ENCODE assay signal across 1 cellular context in the genomic region with DNA sequence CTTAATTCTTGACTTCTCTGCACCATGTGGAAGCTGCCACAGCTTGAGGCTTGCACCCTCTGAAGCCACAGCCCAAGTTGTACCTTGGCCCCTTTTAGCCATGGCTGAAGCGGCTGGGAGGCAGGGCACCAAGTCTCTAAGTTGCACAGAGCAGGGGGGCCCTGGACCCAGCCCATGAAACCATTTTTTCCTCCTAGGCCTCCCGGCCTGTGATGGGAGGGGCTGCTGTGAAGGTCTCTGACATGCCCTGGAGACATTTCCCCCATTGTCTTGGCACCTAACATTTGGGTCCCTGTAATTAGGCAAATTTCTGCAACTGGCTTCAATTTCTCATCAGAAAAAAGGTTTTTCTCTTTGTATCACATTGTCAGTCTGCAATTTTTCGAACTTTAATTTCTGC.
TF ChIP-seq lines count a peak whose summit lies in the region.

No MANE protein-coding gene starts in this region.

TF ChIP-seq in HEK293, 187 proteins besides CTCF, POLR2A, EP300 and RAD21 (continued from another document):
- TF ChIP-seq, protein P1, sequence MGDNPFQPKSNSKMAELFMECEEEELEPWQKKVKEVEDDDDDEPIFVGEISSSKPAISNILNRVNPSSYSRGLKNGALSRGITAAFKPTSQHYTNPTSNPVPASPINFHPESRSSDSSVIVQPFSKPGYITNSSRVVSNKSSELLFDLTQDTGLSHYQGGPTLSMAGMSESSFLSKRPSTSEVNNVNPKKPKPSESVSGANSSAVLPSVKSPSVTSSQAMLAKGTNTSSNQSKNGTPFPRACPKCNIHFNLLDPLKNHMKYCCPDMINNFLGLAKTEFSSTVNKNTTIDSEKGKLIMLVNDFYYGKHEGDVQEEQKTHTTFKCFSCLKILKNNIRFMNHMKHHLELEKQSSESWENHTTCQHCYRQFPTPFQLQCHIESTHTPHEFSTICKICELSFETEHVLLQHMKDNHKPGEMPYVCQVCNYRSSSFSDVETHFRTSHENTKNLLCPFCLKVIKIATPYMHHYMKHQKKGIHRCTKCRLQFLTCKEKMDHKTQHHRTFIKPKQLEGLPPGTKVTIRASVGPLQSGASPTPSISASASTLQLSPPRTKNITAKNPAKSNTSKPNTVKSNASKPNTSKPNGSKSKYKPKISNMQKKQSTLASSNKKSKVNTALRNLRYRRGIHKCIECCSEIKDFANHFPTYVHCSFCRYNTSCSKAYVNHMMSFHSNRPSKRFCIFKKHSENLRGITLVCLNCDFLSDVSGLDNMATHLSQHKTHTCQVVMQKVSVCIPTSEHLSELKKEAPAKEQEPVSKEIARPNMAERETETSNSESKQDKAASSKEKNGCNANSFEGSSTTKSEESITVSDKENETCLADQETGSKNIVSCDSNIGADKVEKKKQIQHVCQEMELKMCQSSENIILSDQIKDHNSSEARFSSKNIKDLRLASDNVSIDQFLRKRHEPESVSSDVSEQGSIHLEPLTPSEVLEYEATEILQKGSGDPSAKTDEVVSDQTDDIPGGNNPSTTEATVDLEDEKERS (tag by site-specific recombination; IDR thresholded peaks at IDR 0.05): no peak
- TF ChIP-seq TRIM28 (IDR thresholded peaks at IDR 0.05; ENCODE audit: borderline replicate concordance, low read length) (peak; percentile 61; the same call in 1 of the 2 replicates), ZNF366 (tag by site-specific recombination; conservative IDR thresholded peaks at IDR 0.05) (no peak), ZNF114 (tag by site-specific recombination; IDR thresholded peaks at IDR 0.05) (no peak), ZNF585B (tag by site-specific recombination; IDR thresholded peaks at IDR 0.05) (peak; percentile 99), PRDM2 (tag by site-specific recombination; IDR thresholded peaks at IDR 0.05; ENCODE audit: borderline replicate concordance) (no peak), ZNF701 (tag by site-specific recombination; IDR thresholded peaks at IDR 0.05) (no peak), ZNF18 (tag by site-specific recombination; IDR thresholded peaks at IDR 0.05) (no peak), ZNF704 (tag by site-specific recombination; IDR thresholded peaks at IDR 0.05) (no peak), ZFP69B (tag by site-specific recombination; IDR thresholded peaks at IDR 0.05) (no peak), PRDM1 (tag by site-specific recombination; IDR thresholded peaks at IDR 0.05) (no peak), ZNF549 (tag by site-specific recombination; IDR thresholded peaks at IDR 0.05) (no peak), SETDB1 (IDR thresholded peaks at IDR 0.05; ENCODE audit: insufficient read length, low read length) (peak; percentile 82), ZNF747 (tag by site-specific recombination; IDR thresholded peaks at IDR 0.05) (no peak), GFI1B (tag by site-specific recombination; IDR thresholded peaks at IDR 0.05) (no peak), ZNF223 (tag by site-specific recombination; IDR thresholded peaks at IDR 0.05) (no peak), MYNN (tag by site-specific recombination; IDR thresholded peaks at IDR 0.05; ENCODE audit: borderline replicate concordance) (no peak), RBAK (tag by site-specific recombination; IDR thresholded peaks at IDR 0.05) (no peak), ZBTB20 (tag by site-specific recombination; IDR thresholded peaks at IDR 0.05) (0 out of 2 replicates have a peak, but pooled peaks have one; percentile 16)
- TF ChIP-seq, protein P2, sequence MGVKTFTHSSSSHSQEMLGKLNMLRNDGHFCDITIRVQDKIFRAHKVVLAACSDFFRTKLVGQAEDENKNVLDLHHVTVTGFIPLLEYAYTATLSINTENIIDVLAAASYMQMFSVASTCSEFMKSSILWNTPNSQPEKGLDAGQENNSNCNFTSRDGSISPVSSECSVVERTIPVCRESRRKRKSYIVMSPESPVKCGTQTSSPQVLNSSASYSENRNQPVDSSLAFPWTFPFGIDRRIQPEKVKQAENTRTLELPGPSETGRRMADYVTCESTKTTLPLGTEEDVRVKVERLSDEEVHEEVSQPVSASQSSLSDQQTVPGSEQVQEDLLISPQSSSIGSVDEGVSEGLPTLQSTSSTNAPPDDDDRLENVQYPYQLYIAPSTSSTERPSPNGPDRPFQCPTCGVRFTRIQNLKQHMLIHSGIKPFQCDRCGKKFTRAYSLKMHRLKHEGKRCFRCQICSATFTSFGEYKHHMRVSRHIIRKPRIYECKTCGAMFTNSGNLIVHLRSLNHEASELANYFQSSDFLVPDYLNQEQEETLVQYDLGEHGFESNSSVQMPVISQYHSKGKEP (tag by site-specific recombination; IDR thresholded peaks at IDR 0.05): no peak
- TF ChIP-seq, protein P3, sequence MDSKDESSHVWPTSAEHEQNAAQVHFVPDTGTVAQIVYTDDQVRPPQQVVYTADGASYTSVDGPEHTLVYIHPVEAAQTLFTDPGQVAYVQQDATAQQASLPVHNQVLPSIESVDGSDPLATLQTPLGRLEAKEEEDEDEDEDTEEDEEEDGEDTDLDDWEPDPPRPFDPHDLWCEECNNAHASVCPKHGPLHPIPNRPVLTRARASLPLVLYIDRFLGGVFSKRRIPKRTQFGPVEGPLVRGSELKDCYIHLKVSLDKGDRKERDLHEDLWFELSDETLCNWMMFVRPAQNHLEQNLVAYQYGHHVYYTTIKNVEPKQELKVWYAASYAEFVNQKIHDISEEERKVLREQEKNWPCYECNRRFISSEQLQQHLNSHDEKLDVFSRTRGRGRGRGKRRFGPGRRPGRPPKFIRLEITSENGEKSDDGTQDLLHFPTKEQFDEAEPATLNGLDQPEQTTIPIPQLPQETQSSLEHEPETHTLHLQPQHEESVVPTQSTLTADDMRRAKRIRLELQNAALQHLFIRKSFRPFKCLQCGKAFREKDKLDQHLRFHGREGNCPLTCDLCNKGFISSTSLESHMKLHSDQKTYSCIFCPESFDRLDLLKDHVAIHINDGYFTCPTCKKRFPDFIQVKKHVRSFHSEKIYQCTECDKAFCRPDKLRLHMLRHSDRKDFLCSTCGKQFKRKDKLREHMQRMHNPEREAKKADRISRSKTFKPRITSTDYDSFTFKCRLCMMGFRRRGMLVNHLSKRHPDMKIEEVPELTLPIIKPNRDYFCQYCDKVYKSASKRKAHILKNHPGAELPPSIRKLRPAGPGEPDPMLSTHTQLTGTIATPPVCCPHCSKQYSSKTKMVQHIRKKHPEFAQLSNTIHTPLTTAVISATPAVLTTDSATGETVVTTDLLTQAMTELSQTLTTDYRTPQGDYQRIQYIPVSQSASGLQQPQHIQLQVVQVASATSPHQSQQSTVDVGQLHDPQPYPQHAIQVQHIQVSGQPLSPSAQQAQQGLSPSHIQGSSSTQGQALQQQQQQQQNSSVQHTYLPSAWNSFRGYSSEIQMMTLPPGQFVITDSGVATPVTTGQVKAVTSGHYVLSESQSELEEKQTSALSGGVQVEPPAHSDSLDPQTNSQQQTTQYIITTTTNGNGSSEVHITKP (tag by site-specific recombination; IDR thresholded peaks at IDR 0.05): no peak
